ENCODE assay signal across 8 cellular contexts in genomic region chr6:11093591-11094410, GRCh38. TPM values are rescaled to one million over a fixed set of nuclear protein-coding genes. Genes with fewer than 3 reads are reported as not detected.
A peak's percentile ranks its signal among the peaks of the same experiment; 100 is the strongest.
DNase-seq lines count a peak whose midpoint lies in the region; ATAC-seq and TF ChIP-seq lines count a peak whose summit lies in the region.

SMIM13 (plus strand) TSS chr6:11093834; CDS start chr6:11094314, 480 bp downstream.

- no peaks in the 10 kb centered on the region for H3K36me3 Mint-ChIP-seq in activated T-cell treated with anti-CD3 and anti-CD28 coated beads, Interleukin-2, amount 50 U/mL, for 4 hours (ENCODE audit: insufficient read depth)

- peak within 1 kb of the TSS; percentile 99 for H2AFZ ChIP-seq in DND-41 (ENCODE audit: low read depth, low read length)
- H2AFZ ChIP-seq in KMS-11 (ENCODE audit: low read depth) = peak within 1 kb of the TSS; percentile 77

- no peaks in the 10 kb centered on the region for H3K27me3 Mint-ChIP-seq in activated T-cell treated with anti-CD3 and anti-CD28 coated beads, Interleukin-2, amount 50 U/mL, for 4 hours (ENCODE audit: low read depth)

- peaks cover 16% of the 10 kb centered on the region for H3K36me3 ChIP-seq in DND-41 (ENCODE audit: insufficient read depth, low read length)
- no peaks in the 10 kb centered on the region for H3K36me3 ChIP-seq in KMS-11 (ENCODE audit: insufficient read depth)
- H3K36me3 ChIP-seq in Panc1 (ENCODE audit: control insufficient read depth, insufficient read depth, low read length) = no peaks in the 10 kb centered on the region
- no peaks in the 10 kb centered on the region for H3K36me3 ChIP-seq in esophagus (ENCODE audit: control insufficient read depth in 2 of 2, insufficient read depth in 2 of 2, low read length in 1 of 2)
- no peaks in the 10 kb centered on the region for H3K36me3 ChIP-seq in muscle layer of colon (ENCODE audit: insufficient read depth, low read length)

- H3K9me3 ChIP-seq in DND-41 (ENCODE audit: insufficient read depth, low read length, severe bottlenecking) = no peaks in the 10 kb centered on the region
- H3K9me3 ChIP-seq in Panc1 (ENCODE audit: control insufficient read depth, insufficient read depth, low read depth, low read length) = no peaks in the 10 kb centered on the region
- H3K9me3 ChIP-seq in esophagus (ENCODE audit: control insufficient read depth in 2 of 2, insufficient read depth in 1 of 2, low read depth in 1 of 2, low read length in 1 of 2) = no peaks in the 10 kb centered on the region
- H3K9me3 ChIP-seq in muscle layer of colon (ENCODE audit: low read length) = no peaks in the 10 kb centered on the region

- peak within 1 kb of the TSS; percentile 64 to 88 for H3K4me3 ChIP-seq in DND-41 (ENCODE audit: low read depth in 1 of 2, low read length in 2 of 2)
- H3K4me3 ChIP-seq in KMS-11 (IDR thresholded peaks at IDR 0.05; ENCODE audit: insufficient read depth, low read depth, low read length) = no peak within 1 kb of the TSS
- peak within 1 kb of the TSS; percentile 69 to 87 for H3K4me3 ChIP-seq in Panc1 (ENCODE audit: low read depth in 2 of 2, low read length in 2 of 2)
- H3K4me3 ChIP-seq in esophagus (ENCODE audit: low read depth in 1 of 2, low read length in 2 of 2) = peak within 1 kb of the TSS; percentile 88 to 100
- H3K4me3 ChIP-seq in muscle layer of colon (ENCODE audit: low read depth in 1 of 2, low read length in 2 of 2) = peak within 1 kb of the TSS; percentile 86 to 96

- H4K20me1 ChIP-seq in DND-41 (ENCODE audit: insufficient read depth, low read length) = peaks cover 9% of the 10 kb centered on the region; the same call in 1 of the 2 replicates
- H4K20me1 ChIP-seq in KMS-11 (ENCODE audit: insufficient read depth) = no peaks in the 10 kb centered on the region

- CTCF ChIA-PET in Panc1 (lab: Charles Lee) = interaction anchor here (0.9 kb wide), 1 partner anchor 50 kb away, joined by 3 read pairs; no protein-coding TSS in a partner anchor

- peaks cover 50% of the 10 kb centered on the region for H3K79me2 ChIP-seq in DND-41 (ENCODE audit: insufficient read depth, low read length)
- peaks cover 44% of the 10 kb centered on the region for H3K79me2 ChIP-seq in KMS-11 (ENCODE audit: insufficient read depth, low read depth)

- peak within 1 kb of the TSS; percentile 64 for H3K4me2 ChIP-seq in DND-41 (ENCODE audit: insufficient read depth, low read length)
- peak within 1 kb of the TSS; percentile 95 for H3K4me2 ChIP-seq in KMS-11

- no peaks in the 10 kb centered on the region for H3K9me3 Mint-ChIP-seq in activated T-cell treated with anti-CD3 and anti-CD28 coated beads, Interleukin-2, amount 50 U/mL, for 4 hours

- POLR2A ChIA-PET in Panc1 (lab: Charles Lee) = no interaction called here

- H3K4me1 ChIP-seq in DND-41 (ENCODE audit: insufficient read depth, low read length) = peaks cover 25% of the 10 kb centered on the region
- H3K4me1 ChIP-seq in KMS-11 (ENCODE audit: low read depth, poor library complexity, severe bottlenecking) = peaks cover 32% of the 10 kb centered on the region
- H3K4me1 ChIP-seq in Panc1 (ENCODE audit: control insufficient read depth, insufficient read depth, low read length) = peaks cover 13% of the 10 kb centered on the region
- H3K4me1 ChIP-seq in esophagus (ENCODE audit: control insufficient read depth in 2 of 2, insufficient read depth in 2 of 2, low read length in 1 of 2) = no peaks in the 10 kb centered on the region
- peaks cover 7% of the 10 kb centered on the region for H3K4me1 ChIP-seq in muscle layer of colon (ENCODE audit: insufficient read depth, low read length)

- H3K27ac ChIP-seq in DND-41 (ENCODE audit: low read length) (peak within 1 kb of the TSS; percentile 97), KMS-11 (peak within 1 kb of the TSS; percentile 89), Panc1 (ENCODE audit: low read length) (peak within 1 kb of the TSS; percentile 88), esophagus (ENCODE audit: low read depth in 2 of 2, low read length in 1 of 2) (peak within 1 kb of the TSS; percentile 98 to 99), muscle layer of colon (ENCODE audit: low read depth, low read length) (peak within 1 kb of the TSS; percentile 97)

- no peaks in the 10 kb centered on the region for H3K27me3 ChIP-seq in DND-41 (ENCODE audit: insufficient read depth, low read length, poor library complexity)
- no peaks in the 10 kb centered on the region for H3K27me3 ChIP-seq in KMS-11 (ENCODE audit: insufficient read depth, low read depth)
- H3K27me3 ChIP-seq in Panc1 (ENCODE audit: control insufficient read depth, insufficient read depth, low read length) = no peaks in the 10 kb centered on the region
- no peaks in the 10 kb centered on the region for H3K27me3 ChIP-seq in esophagus (ENCODE audit: control insufficient read depth in 1 of 2, insufficient read depth in 2 of 2, low read length in 2 of 2)
- no peaks in the 10 kb centered on the region for H3K27me3 ChIP-seq in muscle layer of colon (ENCODE audit: control insufficient read depth in 1 of 2, insufficient read depth in 2 of 2, low read length in 2 of 2)

- WGBS in esophagus, 2 donors = 0 to 1% methylated on average over 59 to 94 of the region's 94 CpGs

- H3K4me3 Mint-ChIP-seq in activated T-cell treated with anti-CD3 and anti-CD28 coated beads, Interleukin-2, amount 50 U/mL, for 4 hours = peak within 1 kb of the TSS; percentile 98

- BruUV-seq in Panc1 (replicated peaks; lab: Mats Ljungman, UMichigan) = no TSS peak

- DNase-seq in DND-41 (peak; percentile 95), Panc1 (ENCODE audit: low read depth, low spot score) (peak; percentile 95)
- DNase-seq in activated T-cell treated with anti-CD3 and anti-CD28 coated beads, Interleukin-2, amount 50 U/mL, for 4 hours = peak; percentile 92
- peak; percentile 86 for DNase-seq in stimulated activated CD8-positive, alpha-beta memory T cell treated with anti-CD3 and anti-CD28 coated beads, Interleukin-7, amount 100 ng/mL, for 24 hours (ENCODE audit: low read depth)

- ATAC-seq in DND-41 (ENCODE audit: insufficient read depth, low read depth) (peak; percentile 94), GM21737 (IDR thresholded peaks at IDR 0.05; ENCODE audit: unreplicated experiment) (peak; percentile 93), Panc1 (peak; percentile 98)
- peak; percentile 96 to 97 for ATAC-seq in activated T-cell treated with anti-CD3 and anti-CD28 coated beads, Interleukin-2, amount 50 U/mL, for 4 hours

- in situ Hi-C loops in Panc1 (cut with HindIII; ENCODE audit: low pct_unique_long_range_greater_than_20kb, low sequenced_read_pairs) = no loop called here

- H3K4me1 Mint-ChIP-seq in activated T-cell treated with anti-CD3 and anti-CD28 coated beads, Interleukin-2, amount 50 U/mL, for 4 hours (ENCODE audit: low read depth) = peaks cover 27% of the 10 kb centered on the region

- H3K9ac ChIP-seq in DND-41 (ENCODE audit: low read depth, low read length) (peak within 1 kb of the TSS; percentile 97), KMS-11 (peak within 1 kb of the TSS; percentile 94), muscle layer of colon (ENCODE audit: low read length) (peak within 1 kb of the TSS; percentile 77)

- intact Hi-C loops in Panc1 (cut with micrococcal nuclease; ENCODE audit: unreplicated experiment) = no loop called here

- TF ChIP-seq CTCF in DND-41 (IDR thresholded peaks at IDR 0.05; ENCODE audit: borderline replicate concordance, extremely low read depth, low read length, poor library complexity, severe bottlenecking) (peak; percentile 59), KMS-11 (conservative IDR thresholded peaks at IDR 0.05; ENCODE audit: low read depth, low read length) (no peak; the same call in none of the 2 replicates), Panc1 (IDR thresholded peaks at IDR 0.05) (peak; percentile 87)

RNA-seq across cellular contexts. Expression of gene SMIM13, which starts in this region (rescaled TPM):
- 17.6 TPM for total RNA-seq in Panc1 (2021; ENCODE audit: unreplicated experiment)
- polyA plus RNA-seq in Panc1 (2012; ENCODE audit: insufficient read length) = 9.4 TPM
- total RNA-seq in activated T-cell treated with anti-CD3 and anti-CD28 coated beads, Interleukin-2, amount 50 U/mL, for 4 hours = 10 to 100 TPM; 13.7 to 15.2 (median 14.9) TPM
- 1 to 10 TPM; 2.1 to 2.9 TPM for polyA plus RNA-seq in esophagus
